ENCODE assay signal across 19 cellular contexts in genomic region chr5:19067741-19068140, GRCh38.
"Had no signal": no experiment of that assay in that cellular context is flagged by ENCODE, and none has a peak within 500 bp of the region (broad histone marks: within the 10 kb centered on the region; RNA-seq: fewer than 3 reads in every experiment).

No MANE protein-coding gene starts in this region.

- H3K4me3 ChIP-seq: MG63, SJCRH30 had no signal

- DNase-seq: Karpas-422, KG1, MG63, NCI-H1092, NCI-H1436, NCI-H187, NCI-H2029, NCI-H2081 treated with DMSO at 0.1 percent for 48 hours, NCI-H2171, NCI-H226, NCI-H446, NCI-H510A, NCI-H524 treated with DMSO at 0.1 percent for 48 hours, NCI-H69, NCI-H774, SHP77, SJCRH30 had no signal

- H3K36me3 ChIP-seq: MG63, SJCRH30 had no signal

- H3K9me3 ChIP-seq: MG63, SJCRH30 had no signal

- H3K27me3 ChIP-seq: MG63, SJCRH30 had no signal

- H3K4me1 ChIP-seq: SJCRH30 had no signal

- H3K27ac ChIP-seq: HL-60, RWPE1, SJCRH30 had no signal
